In genomic region chr1:163535807-163536206, GRCh38 we compare ENCODE assay signal across 9 cellular contexts.
DNase-seq lines count a peak whose midpoint lies in the region; ATAC-seq, FAIRE-seq and TF ChIP-seq lines count a peak whose summit lies in the region.
"Had no signal": no experiment of that assay in that cellular context is flagged by ENCODE, and none has a peak within 500 bp of the region (broad histone marks: within the 10 kb centered on the region; RNA-seq: fewer than 3 reads in every experiment).

No MANE protein-coding gene starts in this region.

- H3K4me3 ChIP-seq in H1 (ENCODE audit: extremely low read depth in 1 of 4, insufficient read depth in 2 of 4, low read depth in 3 of 4, low read length in 4 of 4), result no peak overlapping the region
- H3K4me3 ChIP-seq in gastrocnemius medialis, result no peak overlapping the region

- H3K56ac ChIP-seq in H1 (replicated peaks; ENCODE audit: insufficient read length, low read depth, low read length), result no peak overlapping the region

- H4K20me1 ChIP-seq in H1 (replicated peaks in 1 of 2; ENCODE audit: control insufficient read depth in 1 of 2, insufficient read depth in 2 of 2, low read length in 2 of 2), result no peaks in the 10 kb centered on the region

- H3K9me3 ChIP-seq in H1 (ENCODE audit: insufficient read depth in 2 of 2, low read depth in 1 of 2, low read length in 1 of 2) (no peaks in the 10 kb centered on the region), gastrocnemius medialis (no peaks in the 10 kb centered on the region)

- H3K18ac ChIP-seq in H1 (ENCODE audit: extremely low read depth, low read length), result no peak overlapping the region

- in situ Hi-C loops in gastrocnemius medialis (cut with MboI; ENCODE audit: low sequenced_read_pairs in 4 of 4), result loop anchor here in 1 of 4 donors (25.0 kb wide), 1 partner anchor 1526 kb away; no protein-coding TSS in a partner anchor

- H3K79me2 ChIP-seq in H1 (ENCODE audit: control insufficient read depth in 1 of 2, insufficient read depth in 2 of 2, low read length in 2 of 2), result no peaks in the 10 kb centered on the region

- H3K27me3 ChIP-seq in H1 (replicated peaks in 1 of 4; ENCODE audit: control insufficient read depth in 3 of 4, extremely low read depth in 1 of 4, insufficient read depth in 3 of 4, low read length in 3 of 4) (no peaks in the 10 kb centered on the region), gastrocnemius medialis (no peaks in the 10 kb centered on the region)

- FAIRE-seq in H1 (lab: Jason Lieb, UNC), result no peak

- H3K4me2 ChIP-seq in H1 (ENCODE audit: insufficient read depth in 1 of 2, low read depth in 2 of 2, low read length in 2 of 2), result no peak overlapping the region

- H2AK5ac ChIP-seq in H1 (ENCODE audit: low read depth, low read length), result no peak overlapping the region

- H3K27ac ChIP-seq in H1 (ENCODE audit: low read depth, low read length) (no peak overlapping the region), gastrocnemius medialis (no peak overlapping the region)

- no peak overlapping the region for H2BK20ac ChIP-seq in H1 (ENCODE audit: low read length)

- TF ChIP-seq RAD21 in H1 (IDR thresholded peaks at IDR 0.05 in 1 of 2, conservative IDR thresholded peaks at IDR 0.05 in 1 of 2; ENCODE audit: low read depth in 2 of 2, low read length in 2 of 2), result peak; percentile 76 to 84

- peak overlapping the region; percentile 92; the same call in 1 of the 2 replicates for H2AFZ ChIP-seq in H1 (ENCODE audit: low read length)

- H4K5ac ChIP-seq in H1 (ENCODE audit: insufficient read length, low read depth, low read length), result no peak overlapping the region

- 58% methylated on average over 3 of the region's 3 CpGs; no CpG with 5 or more reads in 1 of the 2 experiments for WGBS in H1 (ENCODE audit: extremely low coverage in 1 of 2, insufficient coverage in 1 of 2, insufficient read length in 1 of 2, insufficient replicate concordance in 2 of 2, low coverage in 1 of 2, low lambda C conversion rate in 2 of 2, missing lambda C conversion rate in 1 of 2), 2 experiments

- no peak overlapping the region; the same call in 1 of the 2 replicates for H2BK15ac ChIP-seq in H1 (ENCODE audit: low read length)

- H3K4me1 ChIP-seq in H1 (replicated peaks in 1 of 4; ENCODE audit: control insufficient read depth in 3 of 4, insufficient read depth in 4 of 4, low read length in 3 of 4) (peaks cover 0 to 9% (median 1%) of the 10 kb centered on the region in 4 experiments; a peak in 1 of 7 replicates), gastrocnemius medialis (peaks cover 0 to 5% of the 10 kb centered on the region in 2 donors)

- H4K8ac ChIP-seq in H1 (ENCODE audit: extremely low read depth, insufficient read depth, low read length), result no peak overlapping the region

- TF ChIP-seq CTCF in H1 (IDR thresholded peaks at IDR 0.05; ENCODE audit: control extremely low read depth in 1 of 3, insufficient read depth in 1 of 3, low read depth in 1 of 3, low read length in 3 of 3), result peak in 1 of 3 experiments; percentile 48; a peak in 2 of 4 replicates
- peak in 1 of 5 experiments; percentile 6 for TF ChIP-seq CTCF in gastrocnemius medialis (IDR thresholded peaks at IDR 0.05 in 4 of 5, conservative IDR thresholded peaks at IDR 0.05 in 1 of 5)

- TF ChIP-seq POLR2A in H1 (IDR thresholded peaks at IDR 0.05; ENCODE audit: control extremely low read depth in 1 of 2, low read depth in 2 of 2, low read length in 2 of 2), result no peak
- TF ChIP-seq POLR2A in gastrocnemius medialis (IDR thresholded peaks at IDR 0.05), result no peak

- no peak for TF ChIP-seq EP300 in H1 (IDR thresholded peaks at IDR 0.05; ENCODE audit: borderline replicate concordance in 1 of 2, low read depth in 2 of 2, low read length in 2 of 2)

- H4K91ac ChIP-seq in H1 (replicated peaks; ENCODE audit: insufficient read length, low read length), result no peak overlapping the region

- no peak overlapping the region for H3K9ac ChIP-seq in H1 (replicated peaks in 1 of 4; ENCODE audit: extremely low read depth in 1 of 4, low read depth in 3 of 4, low read length in 3 of 4)

- no peak overlapping the region for H3K4ac ChIP-seq in H1 (replicated peaks; ENCODE audit: insufficient read length, low read depth, low read length)

- CTCF ChIA-PET in H1 (lab: Charles Lee; ENCODE audit: partially characterized antibody), result interaction anchor here (0.6 to 5.2 kb wide), 24 partner anchors 12 to 1606 kb away, joined by 3 to 22 read pairs (median 3); no protein-coding TSS in a partner anchor

- POLR2A ChIA-PET in H1 (lab: Charles Lee; ENCODE audit: partially characterized antibody), result no interaction called here

- H2BK5ac ChIP-seq in H1 (ENCODE audit: low read depth, low read length), result no peak overlapping the region; the same call in 1 of the 2 replicates

- peak overlapping the region; percentile 83; the same call in 1 of the 2 replicates for H2BK12ac ChIP-seq in H1 (ENCODE audit: low read depth, low read length)

- intact Hi-C loops in gastrocnemius medialis (cut with DNase I; ENCODE audit: low total_unique reads), result no loop called here

- H3K23me2 ChIP-seq in H1 (ENCODE audit: low read depth, low read length), result no peaks in the 10 kb centered on the region

- peak; percentile 15 for DNase-seq in NCI-H2171 treated with DMSO at 0.1 percent for 48 hours (lab: John Stamatoyannopoulos, UW)
- DNase-seq in NCI-H2171 (lab: John Stamatoyannopoulos, UW), result no peak
- DNase-seq in NCI-H460 (ENCODE audit: extremely low read depth, low read depth), result peak; percentile 52
- no peak for DNase-seq in H1 (ENCODE audit: low read depth in 1 of 2, low spot score in 2 of 2)
- DNase-seq in renal cortical epithelial cell (ENCODE audit: low read depth), result peak; percentile 22
- no peak for DNase-seq in cerebellum (ENCODE audit: low spot score)
- no peak for DNase-seq in stimulated activated CD4-positive, alpha-beta T cell treated with anti-CD3 and anti-CD28 coated beads, Interleukin-4, amount 100 ng/mL, for 4 hours
- DNase-seq in gastrocnemius medialis, result no peak
- DNase-seq: right cardiac atrium had no signal

- H3K79me1 ChIP-seq in H1 (ENCODE audit: low read depth, low read length), result no peaks in the 10 kb centered on the region

- ATAC-seq in gastrocnemius medialis, result no peak
- ATAC-seq: right cardiac atrium had no signal

- H3K23ac ChIP-seq in H1 (ENCODE audit: insufficient read length), result no peak overlapping the region

- H3K36me3 ChIP-seq in H1 (ENCODE audit: control insufficient read depth in 2 of 4, insufficient read depth in 4 of 4, low read length in 3 of 4) (no peaks in the 10 kb centered on the region), gastrocnemius medialis (no peaks in the 10 kb centered on the region)

- H3K14ac ChIP-seq in H1 (ENCODE audit: insufficient read length), result no peak overlapping the region

- H2BK120ac ChIP-seq in H1 (replicated peaks; ENCODE audit: low read depth, low read length), result peak overlapping the region; percentile 50

TF ChIP-seq in H1, 55 proteins besides CTCF, POLR2A, EP300 and RAD21:
- TF ChIP-seq BACH1 (IDR thresholded peaks at IDR 0.05; ENCODE audit: low read length) (0 out of 2 replicates have a peak, but pooled peaks have one; percentile 23), ATF3 (IDR thresholded peaks at IDR 0.05; ENCODE audit: insufficient read depth, low read depth, low read length) (no peak)
TF ChIP-seq in H1: peak in this region for 1.

Comparison
In these comparisons a context has a peak if more than half of its experiments do, and no peak if none do; other contexts are left out.
1. DNase-seq: peak in NCI-H2171 treated with DMSO at 0.1 percent for 48 hours (single experiment), NCI-H460 (single experiment) and renal cortical epithelial cell (single experiment); none in NCI-H2171 (single experiment), H1 (0 of 2), cerebellum (single experiment), stimulated activated CD4-positive, alpha-beta T cell treated with anti-CD3 and anti-CD28 coated beads, Interleukin-4, amount 100 ng/mL, for 4 hours (0 of 2) and gastrocnemius medialis (0 of 2).